31 cellular contexts compared by ENCODE assay signal in the genomic region with DNA sequence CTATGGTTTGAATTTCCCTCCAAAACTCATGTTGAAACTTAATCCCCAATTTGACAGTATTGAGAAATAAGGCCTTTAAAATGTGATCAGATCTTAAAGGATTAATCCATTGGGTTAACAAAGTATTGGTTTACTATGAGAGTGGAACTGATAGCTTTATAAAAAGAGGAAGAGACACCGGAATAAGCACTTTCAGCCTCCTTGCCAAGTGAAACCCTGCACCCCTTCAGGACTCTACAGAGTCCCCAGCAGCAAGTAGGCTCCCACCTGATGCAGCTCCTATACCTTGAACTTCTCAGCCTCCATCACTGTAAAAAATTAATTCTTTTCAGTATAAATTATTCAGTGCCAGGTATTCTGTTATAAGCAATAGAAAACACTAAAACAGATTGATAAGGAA.
"Had no signal": no experiment of that assay in that cellular context is flagged by ENCODE, and none has a peak within 500 bp of the region (broad histone marks: within the 10 kb centered on the region; RNA-seq: fewer than 3 reads in every experiment).

No MANE protein-coding gene starts in this region.

- H3K27ac ChIP-seq: breast epithelium, esophagus muscularis mucosa, foreskin keratinocyte, heart left ventricle, left lung, lower lobe of right lung, pancreas, prostate gland, skin epidermis, uterus, WERI-Rb-1 had no signal

- H3K4me1 ChIP-seq: breast epithelium, esophagus muscularis mucosa, foreskin keratinocyte, heart left ventricle, left lung, lower lobe of right lung, pancreas, prostate gland, uterus had no signal

- ATAC-seq: activated CD4-positive, CD25-positive, alpha-beta regulatory T cell treated with anti-CD3 and anti-CD28 coated beads, Interleukin-2, amount 50 U/mL, for 24 hours; foreskin keratinocyte; heart left ventricle; left lung; lower lobe of right lung; naive thymus-derived CD8-positive, alpha-beta T cell; pancreas; sciatic nerve; stimulated activated effector memory CD8-positive, alpha-beta T cell treated with anti-CD3 and anti-CD28 coated beads, Interleukin-12 subunit alpha, Interleukin-12 subunit beta, amount 100 ng/mL, for 72 hours; stimulated activated naive CD8-positive, alpha-beta T cell treated with anti-CD3 and anti-CD28 coated beads, Interleukin-15, amount 100 ng/mL, for 72 hours had no signal

- H3K4me3 ChIP-seq: breast epithelium, esophagus muscularis mucosa, heart left ventricle, left lung, lower lobe of right lung, pancreas, prostate gland, skin epidermis, uterus had no signal

- FAIRE-seq: islet of Langerhans, pancreas had no signal

- DNase-seq: activated CD4-positive, alpha-beta memory T cell treated with anti-CD3 and anti-CD28 coated beads for 36 hours; activated CD4-positive, alpha-beta T cell treated with anti-CD3 and anti-CD28 coated beads for 48 hours; activated CD8-positive, alpha-beta memory T cell treated with anti-CD3 and anti-CD28 coated beads, Interleukin-2, amount 50 U/mL, for 48 hours; activated gamma-delta T cell treated with Interleukin-2 at 50 U/mL for 16 hours; activated T-cell treated with anti-CD3 and anti-CD28 coated beads, Interleukin-2, amount 50 U/mL, for 24 hours; central memory CD4-positive, alpha-beta T cell; dermis blood vessel endothelial cell; effector CD4-positive, alpha-beta T cell; foreskin keratinocyte; heart left ventricle; left lung; lower lobe of right lung; mesenchymal stem cell; naive thymus-derived CD8-positive, alpha-beta T cell; nucleus accumbens; pancreas; retina; stimulated activated CD4-positive, alpha-beta T cell treated with anti-CD3 and anti-CD28 coated beads, Interleukin-12 subunit alpha, Interleukin-12 subunit beta, amount 100 ng/mL, for 4 hours; stimulated activated CD4-positive, alpha-beta T cell treated with anti-CD3 and anti-CD28 coated beads, Interleukin-4, amount 100 ng/mL, for 1 hour; stimulated activated naive CD8-positive, alpha-beta T cell treated with anti-CD3 and anti-CD28 coated beads, Interleukin-15, amount 100 ng/mL, for 72 hours; substantia nigra; uterus; WERI-Rb-1 had no signal

- H3K9me3 ChIP-seq: lower lobe of right lung, pancreas, prostate gland, uterus had no signal

- H3K27me3 ChIP-seq: breast epithelium, esophagus muscularis mucosa, foreskin keratinocyte, left lung, pancreas, uterus had no signal

- H3K36me3 ChIP-seq: breast epithelium, esophagus muscularis mucosa, heart left ventricle, left lung, lower lobe of right lung, pancreas, prostate gland, uterus, WERI-Rb-1 had no signal
